In the genomic region with DNA sequence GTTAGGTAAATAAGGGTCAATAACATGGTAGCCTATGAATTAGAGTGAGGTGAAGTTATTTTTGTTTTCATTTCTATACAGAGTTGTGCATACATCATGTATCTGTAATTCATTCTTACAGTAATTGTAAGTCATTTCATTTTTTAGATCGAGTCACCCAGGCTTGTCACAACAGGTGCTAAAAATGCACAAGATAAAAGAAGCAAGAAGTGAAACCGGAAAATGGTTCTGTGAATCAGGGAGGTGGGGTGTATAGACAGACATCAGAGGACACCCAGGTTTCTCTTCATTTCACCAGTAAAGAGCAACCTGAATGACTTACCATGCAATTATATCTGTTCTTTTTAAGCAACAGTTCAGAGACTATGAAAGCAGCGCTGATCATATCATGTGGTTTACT, we compare ENCODE assay signal across 1 cellular context.
TF ChIP-seq lines count a peak whose summit lies in the region.

No MANE protein-coding gene starts in this region.

TF ChIP-seq in A549, 52 proteins besides CTCF, POLR2A, EP300 and RAD21 (continued from another document):
- TF ChIP-seq, protein P1, sequence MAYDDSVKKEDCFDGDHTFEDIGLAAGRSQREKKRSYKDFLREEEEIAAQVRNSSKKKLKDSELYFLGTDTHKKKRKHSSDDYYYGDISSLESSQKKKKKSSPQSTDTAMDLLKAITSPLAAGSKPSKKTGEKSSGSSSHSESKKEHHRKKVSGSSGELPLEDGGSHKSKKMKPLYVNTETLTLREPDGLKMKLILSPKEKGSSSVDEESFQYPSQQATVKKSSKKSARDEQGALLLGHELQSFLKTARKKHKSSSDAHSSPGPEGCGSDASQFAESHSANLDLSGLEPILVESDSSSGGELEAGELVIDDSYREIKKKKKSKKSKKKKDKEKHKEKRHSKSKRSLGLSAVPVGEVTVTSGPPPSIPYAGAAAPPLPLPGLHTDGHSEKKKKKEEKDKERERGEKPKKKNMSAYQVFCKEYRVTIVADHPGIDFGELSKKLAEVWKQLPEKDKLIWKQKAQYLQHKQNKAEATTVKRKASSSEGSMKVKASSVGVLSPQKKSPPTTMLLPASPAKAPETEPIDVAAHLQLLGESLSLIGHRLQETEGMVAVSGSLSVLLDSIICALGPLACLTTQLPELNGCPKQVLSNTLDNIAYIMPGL (CRISPR knock-in tag; IDR thresholded peaks at IDR 0.05; ENCODE audit: borderline replicate concordance) = no peak
- TF ChIP-seq MAFK (IDR thresholded peaks at IDR 0.05; ENCODE audit: partially characterized antibody) (no peak), JUNB (IDR thresholded peaks at IDR 0.05) (no peak), TFCP2L1 (CRISPR knock-in tag; IDR thresholded peaks at IDR 0.05) (no peak), ZC3H11A (IDR thresholded peaks at IDR 0.05) (no peak), SREBF2 (IDR thresholded peaks at IDR 0.05) (no peak), KDM1A (IDR thresholded peaks at IDR 0.05; ENCODE audit: low read depth) (no peak), CEBPB (IDR thresholded peaks at IDR 0.05) (no peak), MAZ (IDR thresholded peaks at IDR 0.05; ENCODE audit: borderline replicate concordance, low read depth, low read length) (no peak), HDAC2 (IDR thresholded peaks at IDR 0.05) (no peak)
- TF ChIP-seq, protein P2, sequence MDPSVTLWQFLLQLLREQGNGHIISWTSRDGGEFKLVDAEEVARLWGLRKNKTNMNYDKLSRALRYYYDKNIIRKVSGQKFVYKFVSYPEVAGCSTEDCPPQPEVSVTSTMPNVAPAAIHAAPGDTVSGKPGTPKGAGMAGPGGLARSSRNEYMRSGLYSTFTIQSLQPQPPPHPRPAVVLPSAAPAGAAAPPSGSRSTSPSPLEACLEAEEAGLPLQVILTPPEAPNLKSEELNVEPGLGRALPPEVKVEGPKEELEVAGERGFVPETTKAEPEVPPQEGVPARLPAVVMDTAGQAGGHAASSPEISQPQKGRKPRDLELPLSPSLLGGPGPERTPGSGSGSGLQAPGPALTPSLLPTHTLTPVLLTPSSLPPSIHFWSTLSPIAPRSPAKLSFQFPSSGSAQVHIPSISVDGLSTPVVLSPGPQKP (IDR thresholded peaks at IDR 0.05; ENCODE audit: low read depth, low read length) = no peak
